ENCODE assay signal across 1 cellular context in the genomic region with DNA sequence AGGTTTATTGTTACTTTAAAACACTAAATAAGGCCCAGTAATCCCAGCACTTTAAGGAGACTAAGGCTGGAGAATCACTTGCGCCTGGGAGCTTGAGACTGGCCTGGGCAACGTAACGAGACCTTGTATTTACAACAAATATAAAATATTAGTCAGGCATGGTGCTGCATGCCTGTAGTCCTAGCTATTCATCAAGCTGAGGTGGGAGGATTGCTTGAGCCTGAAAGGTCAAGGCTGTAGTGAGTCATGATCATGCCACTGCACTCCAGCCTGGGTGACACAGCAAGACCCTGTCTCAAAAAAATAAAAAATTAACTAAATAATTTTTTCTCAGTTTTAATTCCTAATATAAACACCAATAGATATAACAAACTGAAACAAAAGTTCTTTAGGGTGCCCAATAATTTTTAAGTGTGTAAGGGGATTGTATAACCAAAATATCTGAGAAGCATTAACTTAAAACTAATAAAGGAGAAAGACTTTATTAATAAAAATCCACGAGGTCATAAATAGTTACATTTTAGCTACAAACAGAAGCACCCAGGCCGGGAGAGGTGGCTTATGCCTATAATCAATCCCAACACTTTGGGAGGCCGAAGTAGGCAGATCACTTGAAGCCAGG.
TF ChIP-seq lines count a peak whose summit lies in the region.

No MANE protein-coding gene starts in this region.

TF ChIP-seq in K562, 482 proteins besides CTCF, POLR2A, EP300 and RAD21 (continued from another document):
- TF ChIP-seq GMEB1 (CRISPR knock-in tag; IDR thresholded peaks at IDR 0.05) = no peak
- peak; percentile 57; the same call in 1 of the 2 replicates for TF ChIP-seq L3MBTL2 (IDR thresholded peaks at IDR 0.05)
- TF ChIP-seq BHLHE40 (IDR thresholded peaks at IDR 0.05; ENCODE audit: low read length) = peak; percentile 33; the same call in 1 of the 2 replicates
- peak; percentile 54 for TF ChIP-seq ZNF384 (IDR thresholded peaks at IDR 0.05; ENCODE audit: low read depth, low read length)
- TF ChIP-seq VEZF1 (CRISPR knock-in tag; IDR thresholded peaks at IDR 0.05) = peak; percentile 37; the same call in 1 of the 2 replicates
- no peak for TF ChIP-seq FOXA3 (CRISPR knock-in tag; conservative IDR thresholded peaks at IDR 0.05 in 1 of 2, IDR thresholded peaks at IDR 0.05 in 1 of 2)
- no peak for TF ChIP-seq POU5F1 (IDR thresholded peaks at IDR 0.05; ENCODE audit: borderline replicate concordance, low read depth, low read length, partially characterized antibody)
- TF ChIP-seq TSC22D4 (tag; IDR thresholded peaks at IDR 0.05) = no peak
- 0 out of 2 replicates have a peak, but pooled peaks have one; percentile 31 for TF ChIP-seq NCOR1 (IDR thresholded peaks at IDR 0.05)
- no peak for TF ChIP-seq ZNF407 (IDR thresholded peaks at IDR 0.05; ENCODE audit: low read depth)
- peak; percentile 92 for TF ChIP-seq DPF2 (IDR thresholded peaks at IDR 0.05)
- TF ChIP-seq KLF13 (tag; IDR thresholded peaks at IDR 0.05; ENCODE audit: borderline replicate concordance, low read depth) = no peak
- TF ChIP-seq MAFF (IDR thresholded peaks at IDR 0.05; ENCODE audit: low read length) = peak; percentile 56; the same call in 1 of the 2 replicates
- peak; percentile 38; the same call in 1 of the 2 replicates for TF ChIP-seq ZKSCAN8 (CRISPR knock-in tag; IDR thresholded peaks at IDR 0.05)
- TF ChIP-seq DDX20 (tag; IDR thresholded peaks at IDR 0.05; ENCODE audit: low read depth) = no peak
- TF ChIP-seq POLR2H (tag; IDR thresholded peaks at IDR 0.05; ENCODE audit: low read depth) = no peak
- TF ChIP-seq KLF16 (IDR thresholded peaks at IDR 0.05) = peak; percentile 22; the same call in 1 of the 2 replicates
- no peak for TF ChIP-seq SRSF1 (IDR thresholded peaks at IDR 0.05; ENCODE audit: low read depth, low read length)
- TF ChIP-seq BRD9 (IDR thresholded peaks at IDR 0.05; ENCODE audit: low read depth, partially characterized antibody) = peak; percentile 62
- TF ChIP-seq FOSL1 (tag; conservative IDR thresholded peaks at IDR 0.05) = peak; percentile 97
- no peak for TF ChIP-seq XRCC3 (IDR thresholded peaks at IDR 0.05)
- peak; percentile 63 for TF ChIP-seq NR2C1 (IDR thresholded peaks at IDR 0.05)
- peak; percentile 79 for TF ChIP-seq NR2C1 (tag; IDR thresholded peaks at IDR 0.05)
- no peak for TF ChIP-seq ZNF140 (CRISPR knock-in tag; IDR thresholded peaks at IDR 0.05)
- TF ChIP-seq ZNF175 (CRISPR knock-in tag; IDR thresholded peaks at IDR 0.05; ENCODE audit: low read depth) = peak; percentile 20; the same call in 1 of the 2 replicates
- TF ChIP-seq, protein P1, sequence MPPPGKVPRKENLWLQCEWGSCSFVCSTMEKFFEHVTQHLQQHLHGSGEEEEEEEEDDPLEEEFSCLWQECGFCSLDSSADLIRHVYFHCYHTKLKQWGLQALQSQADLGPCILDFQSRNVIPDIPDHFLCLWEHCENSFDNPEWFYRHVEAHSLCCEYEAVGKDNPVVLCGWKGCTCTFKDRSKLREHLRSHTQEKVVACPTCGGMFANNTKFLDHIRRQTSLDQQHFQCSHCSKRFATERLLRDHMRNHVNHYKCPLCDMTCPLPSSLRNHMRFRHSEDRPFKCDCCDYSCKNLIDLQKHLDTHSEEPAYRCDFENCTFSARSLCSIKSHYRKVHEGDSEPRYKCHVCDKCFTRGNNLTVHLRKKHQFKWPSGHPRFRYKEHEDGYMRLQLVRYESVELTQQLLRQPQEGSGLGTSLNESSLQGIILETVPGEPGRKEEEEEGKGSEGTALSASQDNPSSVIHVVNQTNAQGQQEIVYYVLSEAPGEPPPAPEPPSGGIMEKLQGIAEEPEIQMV (tag; conservative IDR thresholded peaks at IDR 0.05; ENCODE audit: low read depth) = no peak
- TF ChIP-seq ZNF431 (CRISPR knock-in tag; IDR thresholded peaks at IDR 0.05) = no peak
- TF ChIP-seq, protein P2, sequence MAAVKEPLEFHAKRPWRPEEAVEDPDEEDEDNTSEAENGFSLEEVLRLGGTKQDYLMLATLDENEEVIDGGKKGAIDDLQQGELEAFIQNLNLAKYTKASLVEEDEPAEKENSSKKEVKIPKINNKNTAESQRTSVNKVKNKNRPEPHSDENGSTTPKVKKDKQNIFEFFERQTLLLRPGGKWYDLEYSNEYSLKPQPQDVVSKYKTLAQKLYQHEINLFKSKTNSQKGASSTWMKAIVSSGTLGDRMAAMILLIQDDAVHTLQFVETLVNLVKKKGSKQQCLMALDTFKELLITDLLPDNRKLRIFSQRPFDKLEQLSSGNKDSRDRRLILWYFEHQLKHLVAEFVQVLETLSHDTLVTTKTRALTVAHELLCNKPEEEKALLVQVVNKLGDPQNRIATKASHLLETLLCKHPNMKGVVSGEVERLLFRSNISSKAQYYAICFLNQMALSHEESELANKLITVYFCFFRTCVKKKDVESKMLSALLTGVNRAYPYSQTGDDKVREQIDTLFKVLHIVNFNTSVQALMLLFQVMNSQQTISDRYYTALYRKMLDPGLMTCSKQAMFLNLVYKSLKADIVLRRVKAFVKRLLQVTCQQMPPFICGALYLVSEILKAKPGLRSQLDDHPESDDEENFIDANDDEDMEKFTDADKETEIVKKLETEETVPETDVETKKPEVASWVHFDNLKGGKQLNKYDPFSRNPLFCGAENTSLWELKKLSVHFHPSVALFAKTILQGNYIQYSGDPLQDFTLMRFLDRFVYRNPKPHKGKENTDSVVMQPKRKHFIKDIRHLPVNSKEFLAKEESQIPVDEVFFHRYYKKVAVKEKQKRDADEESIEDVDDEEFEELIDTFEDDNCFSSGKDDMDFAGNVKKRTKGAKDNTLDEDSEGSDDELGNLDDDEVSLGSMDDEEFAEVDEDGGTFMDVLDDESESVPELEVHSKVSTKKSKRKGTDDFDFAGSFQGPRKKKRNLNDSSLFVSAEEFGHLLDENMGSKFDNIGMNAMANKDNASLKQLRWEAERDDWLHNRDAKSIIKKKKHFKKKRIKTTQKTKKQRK (IDR thresholded peaks at IDR 0.05; ENCODE audit: borderline replicate concordance, low read depth, low read length) = no peak
- TF ChIP-seq BACH1 (tag; IDR thresholded peaks at IDR 0.05) = peak; percentile 81; the same call in 1 of the 2 replicates
- TF ChIP-seq ATF7 (IDR thresholded peaks at IDR 0.05) = 0 out of 2 replicates have a peak, but pooled peaks have one; percentile 46
- TF ChIP-seq, protein P3, sequence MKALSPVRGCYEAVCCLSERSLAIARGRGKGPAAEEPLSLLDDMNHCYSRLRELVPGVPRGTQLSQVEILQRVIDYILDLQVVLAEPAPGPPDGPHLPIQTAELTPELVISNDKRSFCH (CRISPR knock-in tag; IDR thresholded peaks at IDR 0.05) = no peak
- TF ChIP-seq, protein P3 (tag; IDR thresholded peaks at IDR 0.05) = peak; percentile 100
- 0 out of 2 replicates have a peak, but pooled peaks have one; percentile 36 for TF ChIP-seq ADNP (tag; IDR thresholded peaks at IDR 0.05)
